ENCODE assay signal across 8 cellular contexts in genomic region chr11:57323503-57324153, GRCh38. TPM values are rescaled to one million over a fixed set of nuclear protein-coding genes. Genes with fewer than 3 reads are reported as not detected.
A peak's percentile ranks its signal among the peaks of the same experiment; 100 is the strongest.
DNase-seq lines count a peak whose midpoint lies in the region; ATAC-seq and TF ChIP-seq lines count a peak whose summit lies in the region.

No MANE protein-coding gene starts in this region.

- peak in 2 of 6 experiments; percentile 1 to 16 for TF ChIP-seq CTCF in esophagus squamous epithelium (IDR thresholded peaks at IDR 0.05)
- TF ChIP-seq CTCF in prostate gland (IDR thresholded peaks at IDR 0.05) = peak in 1 of 4 experiments; percentile 5

- 8 to 23% methylated on average over 4 to 8 of the region's 11 CpGs for WGBS in esophagus squamous epithelium, 2 donors
- 30% methylated on average over 11 of the region's 11 CpGs for WGBS in prostate gland

- peak overlapping the region; percentile 96 to 100 (median 99) for H3K27ac ChIP-seq in esophagus squamous epithelium
- peak overlapping the region; percentile 97 to 99 for H3K27ac ChIP-seq in prostate gland

- H3K4me3 ChIP-seq in esophagus squamous epithelium = peak overlapping the region; percentile 86 to 93 (median 88)
- peak overlapping the region; percentile 81 to 94 for H3K4me3 ChIP-seq in prostate gland

- no peak for ATAC-seq in HG03378 (IDR thresholded peaks at IDR 0.05; ENCODE audit: unreplicated experiment)
- no peak for ATAC-seq in esophagus mucosa

- H3K36me3 ChIP-seq in esophagus squamous epithelium = peaks cover 16 to 50% (median 22%) of the 10 kb centered on the region in 3 donors
- peaks cover 0 to 3% of the 10 kb centered on the region in 2 donors for H3K36me3 ChIP-seq in prostate gland

- H3K27me3 ChIP-seq in esophagus squamous epithelium (no peaks in the 10 kb centered on the region), prostate gland (replicated peaks; ENCODE audit: insufficient read depth) (no peaks in the 10 kb centered on the region)

- in situ Hi-C loops in SK-MEL-5 (cut with HindIII; ENCODE audit: low pct_unique_long_range_greater_than_20kb, low sequenced_read_pairs) = no loop called here

- TF ChIP-seq POLR2A in esophagus squamous epithelium (IDR thresholded peaks at IDR 0.05) (no peak), prostate gland (IDR thresholded peaks at IDR 0.05) (no peak)

- H3K9me3 ChIP-seq in esophagus squamous epithelium (no peaks in the 10 kb centered on the region), prostate gland (no peaks in the 10 kb centered on the region)

- intact Hi-C loops in esophagus squamous epithelium (cut with DNase I) = no loop called here
- intact Hi-C loops in prostate gland (cut with DNase I) = loop anchor here (10.0 kb wide), 1 partner anchor 1251 kb away; the partner anchor contains the start of genes LPXN and ZFP91

- H3K4me1 ChIP-seq in esophagus squamous epithelium (peaks cover 44 to 71% (median 51%) of the 10 kb centered on the region in 3 donors), prostate gland (replicated peaks) (peaks cover 22% of the 10 kb centered on the region)

- peak; percentile 35 for DNase-seq in ELR (ENCODE audit: low read depth)
- DNase-seq in SK-MEL-5 (ENCODE audit: low read depth, low spot score) = peak; percentile 26
- DNase-seq in esophagus squamous epithelium (lab: John Stamatoyannopoulos, UW) = no peak
- no peak for DNase-seq in prostate gland (ENCODE audit: low spot score)
- no peak for DNase-seq in stimulated activated CD4-positive, alpha-beta T cell treated with anti-CD3 and anti-CD28 coated beads, Interleukin-4, amount 100 ng/mL, for 24 hours
- no peak for DNase-seq in C1 segment of cervical spinal cord (lab: John Stamatoyannopoulos, UW)

RNA-seq across cellular contexts. Expression of gene TNKS1BP1, which starts 1.1 kb away (rescaled TPM):
- total RNA-seq in SK-MEL-5 (2014; rRNA removed; shearing (Covaris generic)) = 8.1 and 9.0 TPM in 2 replicates
- polyA plus RNA-seq in SK-MEL-5 (2015; cell fraction: cytosol; rRNA removed) = 23.9 and 25.5 TPM in 2 replicates
- polyA plus RNA-seq in SK-MEL-5 (2015; cell fraction: nucleus; rRNA removed) = 22.2 and 29.0 TPM in 2 replicates
- 100 to 1,000 TPM in 3 of 4 donors, 10 to 100 TPM in 1; 94.6 to 212 (median 124) TPM for total RNA-seq in esophagus squamous epithelium
- total RNA-seq in prostate gland = 100 to 1,000 TPM; 140 to 158 TPM
- 160 TPM for total RNA-seq in esophagus mucosa

RNA-seq across cellular contexts. Expression of gene SSRP1, which starts 12.1 kb away (rescaled TPM):
- 71.2 and 76.2 TPM in 2 replicates for total RNA-seq in SK-MEL-5 (2014; rRNA removed; shearing (Covaris generic))
- polyA plus RNA-seq in SK-MEL-5 (2015; cell fraction: cytosol; rRNA removed) = 111 and 132 TPM in 2 replicates
- polyA plus RNA-seq in SK-MEL-5 (2015; cell fraction: nucleus; rRNA removed) = 66.8 and 70.5 TPM in 2 replicates
- total RNA-seq in esophagus squamous epithelium (10 to 100 TPM; 49.0 to 98.8 (median 81.3) TPM), prostate gland (10 to 100 TPM; 82.6 to 85.4 TPM), esophagus mucosa (74.9 TPM)

RNA-seq across cellular contexts. Expression of gene P2RX3, which starts 14.5 kb away (rescaled TPM):
- not detected in 2 replicates for total RNA-seq in SK-MEL-5 (2014; rRNA removed; shearing (Covaris generic))
- not detected in 2 replicates for polyA plus RNA-seq in SK-MEL-5 (2015; cell fraction: cytosol; rRNA removed)
- polyA plus RNA-seq in SK-MEL-5 (2015; cell fraction: nucleus; rRNA removed) = not detected in 2 replicates
- total RNA-seq in esophagus squamous epithelium (not detected), prostate gland (under 1 TPM in 1 of 2 donors, not detected in 1; 0.40 TPM), esophagus mucosa (not detected)

RNA-seq across cellular contexts. Expression of gene PRG3, which starts 57.3 kb away (rescaled TPM):
- not detected in 2 replicates for total RNA-seq in SK-MEL-5 (2014; rRNA removed; shearing (Covaris generic))
- polyA plus RNA-seq in SK-MEL-5 (2015; cell fraction: cytosol; rRNA removed) = not detected in 2 replicates
- polyA plus RNA-seq in SK-MEL-5 (2015; cell fraction: nucleus; rRNA removed) = not detected in 2 replicates
- total RNA-seq in esophagus squamous epithelium (not detected), prostate gland (not detected), esophagus mucosa (not detected)

Comparison
In these comparisons a context has a peak if more than half of its experiments do, and no peak if none do; other contexts are left out.
1. DNase-seq: peak in ELR (single experiment) and SK-MEL-5 (single experiment); none in esophagus squamous epithelium (single experiment), prostate gland (single experiment), stimulated activated CD4-positive, alpha-beta T cell treated with anti-CD3 and anti-CD28 coated beads, Interleukin-4, amount 100 ng/mL, for 24 hours (single experiment) and C1 segment of cervical spinal cord (0 of 14).